ENCODE assay signal across 1 cellular context in the genomic region with DNA sequence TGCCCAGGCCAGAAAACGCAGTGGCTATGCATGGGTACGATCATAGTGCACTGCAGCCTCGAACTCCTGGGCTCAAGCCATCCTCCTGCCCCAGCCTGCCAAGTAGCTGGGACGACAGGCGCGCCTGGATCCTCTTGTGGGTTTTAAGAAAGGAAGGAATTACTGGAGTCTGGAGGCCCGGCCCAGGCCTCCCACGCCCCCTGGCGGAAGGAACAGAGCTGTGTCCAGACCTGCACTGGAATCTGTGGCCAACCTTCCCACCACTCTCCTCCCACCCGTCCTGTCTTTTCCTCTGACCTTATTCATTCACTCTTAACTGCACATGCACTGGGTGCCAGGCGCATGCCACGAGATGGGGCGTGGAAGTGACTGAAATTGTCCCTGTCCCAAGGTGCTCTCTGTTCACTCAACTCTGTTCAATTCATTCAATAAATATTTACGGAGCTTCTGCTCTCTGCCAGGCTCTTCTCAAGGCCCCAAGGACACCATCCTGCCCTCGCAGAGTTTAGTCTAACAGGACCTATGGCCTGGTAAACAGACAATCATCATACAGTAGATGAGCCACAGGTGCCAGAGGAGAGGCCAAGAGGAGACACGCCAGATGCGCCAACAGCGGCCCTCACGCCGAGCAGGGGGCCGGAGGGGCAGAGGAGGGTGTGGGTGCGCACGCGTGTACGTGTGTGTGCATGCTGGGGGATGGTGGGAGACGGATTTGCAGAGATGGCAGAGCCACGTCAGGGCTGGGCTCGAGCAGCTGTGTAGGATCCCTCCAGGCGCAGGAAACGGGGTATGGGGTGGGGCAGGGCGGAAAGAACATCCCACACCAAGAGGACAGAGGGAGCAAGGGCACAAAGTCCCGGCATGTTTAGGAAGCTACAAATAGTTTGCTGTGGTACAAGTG.
TF ChIP-seq lines count a peak whose summit lies in the region.

No MANE protein-coding gene starts in this region.

TF ChIP-seq in GM23338, 12 proteins besides CTCF, POLR2A, EP300 and RAD21 (continued from another document):
- TF ChIP-seq, protein P1, sequence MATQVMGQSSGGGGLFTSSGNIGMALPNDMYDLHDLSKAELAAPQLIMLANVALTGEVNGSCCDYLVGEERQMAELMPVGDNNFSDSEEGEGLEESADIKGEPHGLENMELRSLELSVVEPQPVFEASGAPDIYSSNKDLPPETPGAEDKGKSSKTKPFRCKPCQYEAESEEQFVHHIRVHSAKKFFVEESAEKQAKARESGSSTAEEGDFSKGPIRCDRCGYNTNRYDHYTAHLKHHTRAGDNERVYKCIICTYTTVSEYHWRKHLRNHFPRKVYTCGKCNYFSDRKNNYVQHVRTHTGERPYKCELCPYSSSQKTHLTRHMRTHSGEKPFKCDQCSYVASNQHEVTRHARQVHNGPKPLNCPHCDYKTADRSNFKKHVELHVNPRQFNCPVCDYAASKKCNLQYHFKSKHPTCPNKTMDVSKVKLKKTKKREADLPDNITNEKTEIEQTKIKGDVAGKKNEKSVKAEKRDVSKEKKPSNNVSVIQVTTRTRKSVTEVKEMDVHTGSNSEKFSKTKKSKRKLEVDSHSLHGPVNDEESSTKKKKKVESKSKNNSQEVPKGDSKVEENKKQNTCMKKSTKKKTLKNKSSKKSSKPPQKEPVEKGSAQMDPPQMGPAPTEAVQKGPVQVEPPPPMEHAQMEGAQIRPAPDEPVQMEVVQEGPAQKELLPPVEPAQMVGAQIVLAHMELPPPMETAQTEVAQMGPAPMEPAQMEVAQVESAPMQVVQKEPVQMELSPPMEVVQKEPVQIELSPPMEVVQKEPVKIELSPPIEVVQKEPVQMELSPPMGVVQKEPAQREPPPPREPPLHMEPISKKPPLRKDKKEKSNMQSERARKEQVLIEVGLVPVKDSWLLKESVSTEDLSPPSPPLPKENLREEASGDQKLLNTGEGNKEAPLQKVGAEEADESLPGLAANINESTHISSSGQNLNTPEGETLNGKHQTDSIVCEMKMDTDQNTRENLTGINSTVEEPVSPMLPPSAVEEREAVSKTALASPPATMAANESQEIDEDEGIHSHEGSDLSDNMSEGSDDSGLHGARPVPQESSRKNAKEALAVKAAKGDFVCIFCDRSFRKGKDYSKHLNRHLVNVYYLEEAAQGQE (IDR thresholded peaks at IDR 0.05; ENCODE audit: unreplicated experiment), result no peak
- no peak for TF ChIP-seq CREB1 (CRISPR knock-in tag; IDR thresholded peaks at IDR 0.05; ENCODE audit: low read depth)
TF ChIP-seq in GM23338: peak in this region for 0.
